Comparison of ENCODE assay signal across 8 cellular contexts in the genomic region with DNA sequence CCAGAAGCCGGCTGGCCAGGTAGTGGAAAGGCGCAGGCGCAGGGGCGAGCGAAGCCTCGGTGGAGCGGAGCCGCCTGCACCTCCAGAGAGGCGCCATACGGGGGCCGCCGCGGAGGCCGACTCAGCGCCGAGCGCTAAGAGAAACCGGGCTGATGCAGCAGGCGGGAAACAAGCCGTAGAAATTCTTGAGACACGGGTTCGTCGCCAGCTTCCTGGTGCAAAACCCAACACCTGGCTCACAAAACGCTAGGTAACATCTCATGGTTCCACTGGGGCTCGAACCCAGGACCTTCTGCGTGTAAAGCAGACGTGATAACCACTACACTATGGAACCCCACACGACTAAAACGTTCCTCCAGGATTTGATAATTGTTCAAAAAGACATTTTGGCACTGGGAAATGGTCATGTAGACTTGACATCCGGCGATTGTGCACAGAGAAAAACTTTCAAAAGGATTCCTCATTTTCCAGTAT. TPM values are rescaled to one million over a fixed set of nuclear protein-coding genes. Genes with fewer than 3 reads are reported as not detected.
A peak's percentile ranks its signal among the peaks of the same experiment; 100 is the strongest.
DNase-seq lines count a peak whose midpoint lies in the region; ATAC-seq and TF ChIP-seq lines count a peak whose summit lies in the region.

No MANE protein-coding gene starts in this region.

- peak overlapping the region; percentile 82 for H3K4me3 Mint-ChIP-seq in activated naive CD8-positive, alpha-beta T cell treated with anti-CD3 and anti-CD28 coated beads, Interleukin-2, amount 50 U/mL, for 24 hours
- peak overlapping the region; percentile 84 for H3K4me3 Mint-ChIP-seq in progenitor cell of endocrine pancreas (ENCODE audit: low read depth)

- H3K9me3 Mint-ChIP-seq in activated naive CD8-positive, alpha-beta T cell treated with anti-CD3 and anti-CD28 coated beads, Interleukin-2, amount 50 U/mL, for 24 hours = peaks cover 3% of the 10 kb centered on the region
- no peaks in the 10 kb centered on the region for H3K9me3 Mint-ChIP-seq in progenitor cell of endocrine pancreas (ENCODE audit: low read depth)

- peaks cover 31% of the 10 kb centered on the region for H3K4me1 ChIP-seq in left ventricle myocardium inferior
- H3K4me1 ChIP-seq in upper lobe of right lung = peaks cover under 1% of the 10 kb centered on the region

- no peaks in the 10 kb centered on the region for H3K9me3 ChIP-seq in left ventricle myocardium inferior (replicated peaks)
- H3K9me3 ChIP-seq in upper lobe of right lung = no peaks in the 10 kb centered on the region

- peak; percentile 63 for TF ChIP-seq CTCF in GM12872 (IDR thresholded peaks at IDR 0.05; ENCODE audit: insufficient read depth, low read depth, low read length)
- TF ChIP-seq CTCF in left ventricle myocardium inferior (IDR thresholded peaks at IDR 0.05; ENCODE audit: borderline replicate concordance) = peak; percentile 58
- TF ChIP-seq CTCF in progenitor cell of endocrine pancreas (IDR thresholded peaks at IDR 0.05; ENCODE audit: unreplicated experiment) = peak; percentile 59
- peak; percentile 62 for TF ChIP-seq CTCF in upper lobe of right lung (IDR thresholded peaks at IDR 0.05)

- H3K27me3 ChIP-seq in left ventricle myocardium inferior (ENCODE audit: low read depth) (no peaks in the 10 kb centered on the region), upper lobe of right lung (no peaks in the 10 kb centered on the region)

- intact Hi-C loops in left ventricle myocardium inferior (cut with micrococcal nuclease) (no loop called here), upper lobe of right lung (cut with DNase I) (no loop called here)

- H3K27ac Mint-ChIP-seq in activated naive CD8-positive, alpha-beta T cell treated with anti-CD3 and anti-CD28 coated beads, Interleukin-2, amount 50 U/mL, for 24 hours = peak overlapping the region; percentile 95
- H3K27ac Mint-ChIP-seq in progenitor cell of endocrine pancreas = peak overlapping the region; percentile 98

- peaks cover 36% of the 10 kb centered on the region for H3K4me1 Mint-ChIP-seq in activated naive CD8-positive, alpha-beta T cell treated with anti-CD3 and anti-CD28 coated beads, Interleukin-2, amount 50 U/mL, for 24 hours
- peaks cover 5% of the 10 kb centered on the region for H3K4me1 Mint-ChIP-seq in progenitor cell of endocrine pancreas (ENCODE audit: low read depth)

- peak; percentile 93 for ATAC-seq in HG02759 (IDR thresholded peaks at IDR 0.05; ENCODE audit: unreplicated experiment)
- peak; percentile 97 for ATAC-seq in activated naive CD8-positive, alpha-beta T cell treated with anti-CD3 and anti-CD28 coated beads, Interleukin-2, amount 50 U/mL, for 24 hours
- ATAC-seq in upper lobe of right lung = peak; percentile 96

- peak overlapping the region; percentile 88 for H3K27ac ChIP-seq in left ventricle myocardium inferior (replicated peaks)
- peak overlapping the region; percentile 78 for H3K27ac ChIP-seq in upper lobe of right lung

- H3K4me3 ChIP-seq in left ventricle myocardium inferior (peak overlapping the region; percentile 67), upper lobe of right lung (peak overlapping the region; percentile 54)

- H3K36me3 ChIP-seq in left ventricle myocardium inferior (no peaks in the 10 kb centered on the region), upper lobe of right lung (no peaks in the 10 kb centered on the region)

- DNase-seq in NCI-H1105 treated with DMSO at 0.1 percent for 48 hours (lab: John Stamatoyannopoulos, UW) (peak; percentile 91), SW 1271 (lab: John Stamatoyannopoulos, UW) (peak; percentile 90 to 94), left ventricle myocardium inferior (peak; percentile 68), progenitor cell of endocrine pancreas (ENCODE audit: low spot score, unreplicated experiment) (peak; percentile 71), upper lobe of right lung (peak; percentile 90)
- DNase-seq in activated naive CD8-positive, alpha-beta T cell treated with anti-CD3 and anti-CD28 coated beads, Interleukin-2, amount 50 U/mL, for 24 hours = peak; percentile 89

- H3K27me3 Mint-ChIP-seq in activated naive CD8-positive, alpha-beta T cell treated with anti-CD3 and anti-CD28 coated beads, Interleukin-2, amount 50 U/mL, for 24 hours = peaks cover 14% of the 10 kb centered on the region
- peaks cover 12% of the 10 kb centered on the region for H3K27me3 Mint-ChIP-seq in progenitor cell of endocrine pancreas

- peaks cover 10% of the 10 kb centered on the region for H3K36me3 Mint-ChIP-seq in activated naive CD8-positive, alpha-beta T cell treated with anti-CD3 and anti-CD28 coated beads, Interleukin-2, amount 50 U/mL, for 24 hours (ENCODE audit: low read depth)
- peaks cover 2% of the 10 kb centered on the region for H3K36me3 Mint-ChIP-seq in progenitor cell of endocrine pancreas (ENCODE audit: insufficient read depth)

RNA-seq across cellular contexts. Expression of gene OR4D9, which starts 39.1 kb away (rescaled TPM):
- total RNA-seq in left ventricle myocardium inferior = not detected
- total RNA-seq in progenitor cell of endocrine pancreas = not detected in 2 replicates
- total RNA-seq in upper lobe of right lung = not detected

RNA-seq across cellular contexts. Expression of gene OR4D11, which starts 47.0 kb away (rescaled TPM):
- total RNA-seq in left ventricle myocardium inferior = not detected
- not detected in 2 replicates for total RNA-seq in progenitor cell of endocrine pancreas
- not detected for total RNA-seq in upper lobe of right lung

Comparison
In these comparisons a context has a peak if more than half of its experiments do, and no peak if none do; other contexts are left out.
1. Peak in every context shown above with its lines: DNase-seq, ATAC-seq, H3K4me3 ChIP-seq and H3K27ac ChIP-seq.